In the genomic region with DNA sequence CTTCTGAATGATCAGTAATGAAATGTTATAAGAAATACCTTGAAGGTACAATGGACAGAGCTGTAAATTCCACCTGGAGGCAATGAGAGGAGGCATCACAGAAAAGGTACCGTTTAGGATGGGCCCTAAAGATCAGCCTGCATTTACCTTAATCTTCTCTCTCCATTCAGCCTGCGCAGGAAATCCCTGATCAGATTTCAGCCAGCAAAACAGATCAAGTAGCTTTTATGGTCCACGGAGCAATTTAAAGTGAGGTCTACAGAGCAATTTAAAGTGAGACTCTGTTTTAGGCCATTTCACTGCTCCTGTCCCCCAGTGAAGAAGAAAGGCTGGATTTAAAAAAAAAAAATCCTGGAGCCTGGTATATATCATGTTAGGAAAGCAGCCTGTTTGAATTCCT, we compare ENCODE assay signal across 22 cellular contexts.
DNase-seq lines count a peak whose midpoint lies in the region; ATAC-seq lines count a peak whose summit lies in the region.
"Had no signal": no experiment of that assay in that cellular context is flagged by ENCODE, and none has a peak within 500 bp of the region (broad histone marks: within the 10 kb centered on the region; RNA-seq: fewer than 3 reads in every experiment).

No MANE protein-coding gene starts in this region.

- CTCF ChIA-PET in activated CD8-positive, alpha-beta T cell treated with anti-CD3 and anti-CD28 coated beads, Interleukin-2, amount 10 ng/mL, durations not matched to agents 7 days and 5 days (lab: Charles Lee) = no interaction called here
- CTCF ChIA-PET in CD4-positive, alpha-beta memory T cell (lab: Charles Lee; ENCODE audit: partially characterized antibody) = no interaction called here

- H3K27me3 ChIP-seq in CD4-positive, alpha-beta memory T cell (ENCODE audit: insufficient read depth, low read length) = no peaks in the 10 kb centered on the region
- H3K27me3 ChIP-seq: BLaER1 treated with 17β-estradiol and CSF1 and Interleukin-3, amounts not matched to agents 10 nM and 100 nM had no signal

- H3K36me3 ChIP-seq in CD4-positive, alpha-beta memory T cell (ENCODE audit: insufficient read depth, low read length) = no peaks in the 10 kb centered on the region
- H3K36me3 ChIP-seq: BLaER1 treated with 17β-estradiol and CSF1 and Interleukin-3, amounts not matched to agents 10 nM and 100 nM had no signal

- no peaks in the 10 kb centered on the region for H3K4me1 Mint-ChIP-seq in activated CD8-positive, alpha-beta T cell treated with anti-CD3 and anti-CD28 coated beads, Interleukin-2, amount 10 ng/mL, durations not matched to agents 7 days and 5 days (ENCODE audit: low read depth)
- H3K4me1 Mint-ChIP-seq in CD4-positive, alpha-beta memory T cell = no peaks in the 10 kb centered on the region
- H3K4me1 Mint-ChIP-seq: CD8-positive, alpha-beta memory T cell had no signal

- intact Hi-C loops in CD4-positive, alpha-beta memory T cell (cut with micrococcal nuclease) = no loop called here

- ATAC-seq in activated CD8-positive, alpha-beta T cell treated with anti-CD3 and anti-CD28 coated beads, Interleukin-2, amount 10 ng/mL, durations not matched to agents 7 days and 5 days = no peak
- ATAC-seq: HCT116, PC-3 had no signal

- H3K9me3 Mint-ChIP-seq in activated CD8-positive, alpha-beta T cell treated with anti-CD3 and anti-CD28 coated beads, Interleukin-2, amount 10 ng/mL, durations not matched to agents 7 days and 5 days (ENCODE audit: insufficient read depth) = no peaks in the 10 kb centered on the region
- peaks cover 0 to 13% (median 3%) of the 10 kb centered on the region in 8 donors for H3K9me3 Mint-ChIP-seq in CD4-positive, alpha-beta memory T cell

- no peaks in the 10 kb centered on the region for H3K27me3 Mint-ChIP-seq in activated CD8-positive, alpha-beta T cell treated with anti-CD3 and anti-CD28 coated beads, Interleukin-2, amount 10 ng/mL, durations not matched to agents 7 days and 5 days (ENCODE audit: low read depth)
- no peaks in the 10 kb centered on the region for H3K27me3 Mint-ChIP-seq in CD4-positive, alpha-beta memory T cell
- H3K27me3 Mint-ChIP-seq: CD8-positive, alpha-beta memory T cell had no signal

- H3K4me1 ChIP-seq in CD4-positive, alpha-beta memory T cell (ENCODE audit: insufficient read depth, low read length) = no peaks in the 10 kb centered on the region

- no peak overlapping the region for H3K4me3 Mint-ChIP-seq in activated CD8-positive, alpha-beta T cell treated with anti-CD3 and anti-CD28 coated beads, Interleukin-2, amount 10 ng/mL, durations not matched to agents 7 days and 5 days
- H3K4me3 Mint-ChIP-seq in CD4-positive, alpha-beta memory T cell = no peak overlapping the region
- H3K4me3 Mint-ChIP-seq: CD8-positive, alpha-beta memory T cell had no signal

- H3K27ac ChIP-seq in CD4-positive, alpha-beta memory T cell (ENCODE audit: low read depth, low read length) = no peak overlapping the region
- H3K27ac ChIP-seq: BLaER1 treated with 17β-estradiol and CSF1 and Interleukin-3, amounts not matched to agents 10 nM and 100 nM; GM23248 had no signal

- POLR2A ChIA-PET in activated CD8-positive, alpha-beta T cell treated with anti-CD3 and anti-CD28 coated beads, Interleukin-2, amount 10 ng/mL, durations not matched to agents 7 days and 5 days (lab: Charles Lee) = no interaction called here
- POLR2A ChIA-PET in CD4-positive, alpha-beta memory T cell (lab: Charles Lee; ENCODE audit: partially characterized antibody) = no interaction called here

- no peaks in the 10 kb centered on the region for H3K9me3 ChIP-seq in CD4-positive, alpha-beta memory T cell (ENCODE audit: control insufficient read depth in 1 of 2, low read length in 2 of 2)

- DNase-seq in DMS153 treated with DMSO at 0.1 percent for 48 hours (lab: John Stamatoyannopoulos, UW; ENCODE audit: unreplicated experiment) (peak; percentile 22), NCI-H1092 treated with DMSO at 0.1 percent for 48 hours (lab: John Stamatoyannopoulos, UW) (peak; percentile 86), NCI-H524 treated with DMSO at 0.1 percent for 48 hours (lab: John Stamatoyannopoulos, UW) (peak; percentile 12), SK-N-DZ (ENCODE audit: low spot score) (peak; percentile 43), KG1 (lab: John Stamatoyannopoulos, UW) (no peak)
- no peak for DNase-seq in activated T-cell treated with anti-CD3 and anti-CD28 coated beads, Interleukin-2, amount 50 U/mL, for 1 hour
- no peak for DNase-seq in activated CD8-positive, alpha-beta T cell treated with anti-CD3 and anti-CD28 coated beads, Interleukin-2, amount 10 ng/mL, durations not matched to agents 7 days and 5 days
- DNase-seq in CD4-positive, alpha-beta memory T cell = no peak
- DNase-seq: CD8-positive, alpha-beta memory T cell; GDM1; GM23248; MM.1S; NCI-H1105; NCI-H187; NCI-H526 treated with DMSO at 0.1 percent for 48 hours; PC-3; RPMI8226; SHP77 treated with DMSO at 0.1 percent for 48 hours; T-helper 1 cell; T1000 had no signal

- no peak overlapping the region for H3K4me3 ChIP-seq in CD4-positive, alpha-beta memory T cell (ENCODE audit: low read length in 2 of 2)
- H3K4me3 ChIP-seq: BLaER1 treated with 17β-estradiol and CSF1 and Interleukin-3, amounts not matched to agents 10 nM and 100 nM; GM23248 had no signal

- no peaks in the 10 kb centered on the region for H3K36me3 Mint-ChIP-seq in activated CD8-positive, alpha-beta T cell treated with anti-CD3 and anti-CD28 coated beads, Interleukin-2, amount 10 ng/mL, durations not matched to agents 7 days and 5 days (ENCODE audit: low read depth)
- no peaks in the 10 kb centered on the region for H3K36me3 Mint-ChIP-seq in CD4-positive, alpha-beta memory T cell
- H3K36me3 Mint-ChIP-seq: CD8-positive, alpha-beta memory T cell had no signal

- H3K27ac Mint-ChIP-seq in activated CD8-positive, alpha-beta T cell treated with anti-CD3 and anti-CD28 coated beads, Interleukin-2, amount 10 ng/mL, durations not matched to agents 7 days and 5 days = no peak overlapping the region
- H3K27ac Mint-ChIP-seq in CD4-positive, alpha-beta memory T cell = no peak overlapping the region
- H3K27ac Mint-ChIP-seq: CD8-positive, alpha-beta memory T cell had no signal

Comparison
In these comparisons a context has a peak if more than half of its experiments do, and no peak if none do; other contexts are left out.
1. DNase-seq: peak in DMS153 treated with DMSO at 0.1 percent for 48 hours (single experiment), NCI-H1092 treated with DMSO at 0.1 percent for 48 hours (single experiment), NCI-H524 treated with DMSO at 0.1 percent for 48 hours (single experiment) and SK-N-DZ (single experiment); none in activated T-cell treated with anti-CD3 and anti-CD28 coated beads, Interleukin-2, amount 50 U/mL, for 1 hour (single experiment), KG1 (single experiment), activated CD8-positive, alpha-beta T cell treated with anti-CD3 and anti-CD28 coated beads, Interleukin-2, amount 10 ng/mL, durations not matched to agents 7 days and 5 days (single experiment) and CD4-positive, alpha-beta memory T cell (0 of 5).